ENCODE assay signal across 22 cellular contexts in genomic region chr22:20211409-20211996, GRCh38. TPM values are rescaled to one million over a fixed set of nuclear protein-coding genes. Genes with fewer than 3 reads are reported as not detected.
A peak's percentile ranks its signal among the peaks of the same experiment; 100 is the strongest.
DNase-seq lines count a peak whose midpoint lies in the region; ATAC-seq and TF ChIP-seq lines count a peak whose summit lies in the region.
"Had no signal": no experiment of that assay in that cellular context is flagged by ENCODE, and none has a peak within 500 bp of the region (broad histone marks: within the 10 kb centered on the region; RNA-seq: fewer than 3 reads in every experiment).

No MANE protein-coding gene starts in this region.

- CTCF ChIA-PET in Calu3 (lab: Charles Lee) = no interaction called here
- CTCF ChIA-PET in WTC11 (lab: Charles Lee) = interaction anchor here (1.1 to 2.7 kb wide), 5 partner anchors 16 to 54 kb away, joined by 3 to 26 read pairs (median 7); no protein-coding TSS in a partner anchor

- peak overlapping the region; percentile 42 for H3K4me3 Mint-ChIP-seq in Calu3 (ENCODE audit: low read depth, unreplicated experiment)
- no peak overlapping the region for H3K4me3 Mint-ChIP-seq in WTC11
- H3K4me3 Mint-ChIP-seq: activated CD4-positive, alpha-beta T cell treated with anti-CD3 and anti-CD28 coated beads, Interleukin-2, amount 10 ng/mL, durations not matched to agents 24 days and 14 days; activated naive CD8-positive, alpha-beta T cell treated with anti-CD3 and anti-CD28 coated beads, Interleukin-2, amount 50 U/mL, for 24 hours; CD14-positive monocyte; natural killer cell had no signal

- H3K36me3 ChIP-seq in skeletal muscle satellite cell (ENCODE audit: insufficient read depth, low read length) = no peaks in the 10 kb centered on the region

- peak overlapping the region; percentile 3 for H3K27ac Mint-ChIP-seq in Calu3 (ENCODE audit: unreplicated experiment)
- no peak overlapping the region; the same call in 1 of the 2 replicates for H3K27ac Mint-ChIP-seq in WTC11
- H3K27ac Mint-ChIP-seq: activated CD4-positive, alpha-beta T cell treated with anti-CD3 and anti-CD28 coated beads, Interleukin-2, amount 10 ng/mL, durations not matched to agents 24 days and 14 days; activated naive CD8-positive, alpha-beta T cell treated with anti-CD3 and anti-CD28 coated beads, Interleukin-2, amount 50 U/mL, for 24 hours had no signal

- H3K4me3 ChIP-seq in fibroblast of villous mesenchyme (ENCODE audit: low read depth, low read length) = peak overlapping the region; percentile 15
- H3K4me3 ChIP-seq in skeletal muscle satellite cell (ENCODE audit: low read length) = peak overlapping the region; percentile 34
- H3K4me3 ChIP-seq: body of pancreas, GM12878 had no signal

- H3K9me3 ChIP-seq in skeletal muscle satellite cell (replicated peaks; ENCODE audit: low read length) = no peaks in the 10 kb centered on the region
- H3K9me3 ChIP-seq: body of pancreas had no signal

- BruUV-seq in Calu3 (replicated peaks; lab: Mats Ljungman, UMichigan) = no TSS peak

- peaks cover 16% of the 10 kb centered on the region for H3K4me1 ChIP-seq in skeletal muscle satellite cell (ENCODE audit: control insufficient read depth, insufficient read depth, low read length)

- POLR2A ChIA-PET in WTC11 (lab: Charles Lee) = no interaction called here

- peak overlapping the region; percentile 62 for H3K4me2 ChIP-seq in skeletal muscle satellite cell (ENCODE audit: low read length)

- peaks cover 21% of the 10 kb centered on the region for H3K27me3 ChIP-seq in skeletal muscle satellite cell (ENCODE audit: control insufficient read depth, insufficient read depth, low read length)
- H3K27me3 ChIP-seq: body of pancreas had no signal

- H3K9me3 Mint-ChIP-seq in Calu3 (ENCODE audit: low read depth, unreplicated experiment) (no peaks in the 10 kb centered on the region), WTC11 (no peaks in the 10 kb centered on the region)
- H3K9me3 Mint-ChIP-seq: activated CD4-positive, alpha-beta T cell treated with anti-CD3 and anti-CD28 coated beads, Interleukin-2, amount 10 ng/mL, durations not matched to agents 24 days and 14 days; activated naive CD8-positive, alpha-beta T cell treated with anti-CD3 and anti-CD28 coated beads, Interleukin-2, amount 50 U/mL, for 24 hours; CD14-positive monocyte; natural killer cell had no signal

- intact Hi-C loops in Calu3 (cut with micrococcal nuclease; ENCODE audit: unreplicated experiment) = no loop called here

- H3K4me1 Mint-ChIP-seq in Calu3 (ENCODE audit: low read depth, unreplicated experiment) (peaks cover 29% of the 10 kb centered on the region), WTC11 (0 out of 2 replicates have a peak, but pooled peaks cover 3% of the 10 kb centered on the region)

- no peak for TF ChIP-seq CTCF in Calu3 (IDR thresholded peaks at IDR 0.05; ENCODE audit: unreplicated experiment)
- no peak for TF ChIP-seq CTCF in WTC11 (IDR thresholded peaks at IDR 0.05)
- TF ChIP-seq CTCF in fibroblast of villous mesenchyme (IDR thresholded peaks at IDR 0.05; ENCODE audit: insufficient read depth, low read depth, low read length) = no peak

- no peak; the same call in 1 of the 2 replicates for ATAC-seq in WTC11
- no peak for ATAC-seq in HG03025 (IDR thresholded peaks at IDR 0.05; ENCODE audit: low FRiP score, unreplicated experiment)
- ATAC-seq: activated naive CD8-positive, alpha-beta T cell treated with anti-CD3 and anti-CD28 coated beads, Interleukin-2, amount 50 U/mL, for 24 hours; GM12878; natural killer cell; PC-3 had no signal

- H3K27me3 Mint-ChIP-seq in Calu3 (ENCODE audit: unreplicated experiment) = peaks cover 14% of the 10 kb centered on the region
- no peaks in the 10 kb centered on the region for H3K27me3 Mint-ChIP-seq in WTC11 (ENCODE audit: low read depth)
- H3K27me3 Mint-ChIP-seq: activated CD4-positive, alpha-beta T cell treated with anti-CD3 and anti-CD28 coated beads, Interleukin-2, amount 10 ng/mL, durations not matched to agents 24 days and 14 days; activated naive CD8-positive, alpha-beta T cell treated with anti-CD3 and anti-CD28 coated beads, Interleukin-2, amount 50 U/mL, for 24 hours had no signal

- no peak for DNase-seq in Calu3
- DNase-seq in WTC11 (ENCODE audit: low spot score) = no peak
- no peak for DNase-seq in fibroblast of villous mesenchyme (ENCODE audit: low read depth)
- no peak for DNase-seq in NCI-H446 (lab: John Stamatoyannopoulos, UW)
- DNase-seq in kidney tubule cell (ENCODE audit: low spot score) = no peak
- DNase-seq in NCI-H2107 (lab: John Stamatoyannopoulos, UW) = no peak
- DNase-seq: activated CD4-positive, alpha-beta T cell treated with anti-CD3 and anti-CD28 coated beads, Interleukin-2, amount 10 ng/mL, durations not matched to agents 24 days and 14 days; activated gamma-delta T cell; activated naive CD8-positive, alpha-beta T cell treated with anti-CD3 and anti-CD28 coated beads, Interleukin-2, amount 50 U/mL, for 24 hours; activated T-cell treated with anti-CD3 and anti-CD28 coated beads, Interleukin-2, amount 50 U/mL, for 1 hour; effector memory CD4-positive, alpha-beta T cell; erythroblast; foreskin fibroblast; kidney glomerular epithelial cell; natural killer cell; PC-3; retina had no signal

- peak overlapping the region; percentile 49 for H3K9ac ChIP-seq in skeletal muscle satellite cell (ENCODE audit: low read depth, low read length)

- peaks cover 22% of the 10 kb centered on the region for H3K36me3 Mint-ChIP-seq in Calu3 (ENCODE audit: insufficient read depth, unreplicated experiment)
- no peaks in the 10 kb centered on the region for H3K36me3 Mint-ChIP-seq in WTC11
- H3K36me3 Mint-ChIP-seq: CD14-positive monocyte, natural killer cell had no signal

TF ChIP-seq in WTC11, 78 proteins besides CTCF, POLR2A, EP300 and RAD21:
- TF ChIP-seq GRHL2 (CRISPR knock-in tag; IDR thresholded peaks at IDR 0.05; ENCODE audit: insufficient replicate concordance, severe bottlenecking) (no peak), ZNF423 (CRISPR knock-in tag; IDR thresholded peaks at IDR 0.05) (peak; percentile 42), MXD4 (CRISPR knock-in tag; IDR thresholded peaks at IDR 0.05; ENCODE audit: borderline replicate concordance) (no peak), IRF1 (CRISPR knock-in tag; IDR thresholded peaks at IDR 0.05) (no peak)

RNA-seq across cellular contexts. Expression of gene RTN4R, which starts 56.6 kb away (rescaled TPM):
- total RNA-seq in Calu3 (2022) (4.1 and 4.2 TPM in 2 replicates), WTC11 (2021) (23.0 to 27.0 TPM (median 25.0 TPM) in 3 replicates), fibroblast of villous mesenchyme (0.97 and 1.3 TPM in 2 replicates)
- total RNA-seq in skeletal muscle satellite cell (2012; rRNA removed) = under 0.01 and 0.25 TPM in 2 replicates
